1 cellular context compared by ENCODE assay signal in the genomic region with DNA sequence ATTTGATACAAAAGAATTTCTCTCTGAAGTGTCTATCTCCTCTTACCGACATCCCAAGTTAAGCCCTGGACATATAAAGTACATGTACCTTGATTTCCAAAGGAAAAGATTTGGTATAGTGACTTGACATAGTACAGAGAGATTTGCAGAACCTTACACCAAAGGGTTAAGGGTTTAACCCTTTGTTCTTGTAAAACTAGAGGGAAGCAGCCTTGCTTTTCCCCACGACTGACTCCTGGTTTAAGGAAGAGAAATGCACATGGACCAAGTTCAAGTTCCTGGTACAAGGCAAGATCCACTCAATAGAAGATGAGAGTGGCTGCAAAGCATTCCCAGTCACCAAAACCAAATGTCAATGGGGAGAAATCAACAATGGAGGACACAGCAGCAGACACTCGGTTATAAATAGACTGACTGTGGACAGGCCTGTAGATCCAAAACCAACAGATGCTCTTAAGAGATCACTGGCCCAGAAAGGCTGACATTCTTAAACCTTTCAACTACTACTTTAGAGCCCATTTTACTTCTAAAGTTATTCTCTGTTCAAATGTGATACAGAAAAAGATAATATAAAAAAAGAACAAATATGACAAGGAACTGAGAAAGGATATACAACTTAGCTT.
TF ChIP-seq lines count a peak whose summit lies in the region.

No MANE protein-coding gene starts in this region.

TF ChIP-seq in HepG2, 621 proteins besides CTCF, POLR2A, EP300 and RAD21 (continued from another document):
- TF ChIP-seq RBM22 (optimal IDR thresholded peaks at IDR 0.05; ENCODE audit: low read length): peak; percentile 86
TF ChIP-seq in HepG2: peak in this region for 2.
